Comparison of ENCODE assay signal across 13 cellular contexts in the genomic region with DNA sequence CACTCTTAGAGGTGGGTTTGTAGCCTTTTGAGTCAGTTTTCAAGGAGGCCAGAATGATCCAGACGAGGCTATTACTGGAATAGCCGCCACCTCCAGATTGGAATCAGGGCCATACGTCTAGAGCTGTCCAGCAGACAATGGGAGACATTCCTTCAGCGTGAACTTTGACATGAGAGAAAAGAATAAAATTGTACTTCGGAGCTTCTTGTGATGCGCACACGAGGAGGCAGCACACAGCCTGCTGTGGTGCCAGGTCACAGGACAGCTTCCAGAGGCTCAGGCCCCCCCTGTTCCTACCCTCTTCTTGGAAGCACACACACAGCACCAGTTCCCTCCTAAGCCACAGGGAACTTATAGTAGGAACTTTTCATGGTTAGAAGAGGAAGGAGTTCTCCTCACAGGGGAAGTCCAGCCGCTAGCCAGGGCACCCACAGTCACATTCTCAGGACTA.
A peak's percentile ranks its signal among the peaks of the same experiment; 100 is the strongest.
DNase-seq lines count a peak whose midpoint lies in the region; ATAC-seq and TF ChIP-seq lines count a peak whose summit lies in the region.
"Had no signal": no experiment of that assay in that cellular context is flagged by ENCODE, and none has a peak within 500 bp of the region (broad histone marks: within the 10 kb centered on the region; RNA-seq: fewer than 3 reads in every experiment).

No MANE protein-coding gene starts in this region.

- H3K27me3 Mint-ChIP-seq in CD14-positive monocyte (ENCODE audit: low read depth in 3 of 3): no peaks in the 10 kb centered on the region
- H3K27me3 Mint-ChIP-seq in activated CD4-positive, alpha-beta T cell treated with anti-CD3 and anti-CD28 coated beads, Interleukin-2, amount 10 ng/mL, durations not matched to agents 7 days and 5 days: no peaks in the 10 kb centered on the region
- H3K27me3 Mint-ChIP-seq: naive B cell; stimulated activated naive B cell treated with anti-CD40 and anti-IgM and Interleukin-4, amounts not matched to agents 10 μg/mL and 1 μg/mL and 100 μg/mL, for 72 hours had no signal

- in situ Hi-C loops in brain microvascular endothelial cell (cut with HindIII; ENCODE audit: low pct_ligation_motif_present, low sequenced_read_pairs): no loop called here

- H3K27ac Mint-ChIP-seq in CD14-positive monocyte: peak overlapping the region; percentile 74 to 90 (median 83)
- H3K27ac Mint-ChIP-seq in activated CD4-positive, alpha-beta T cell treated with anti-CD3 and anti-CD28 coated beads, Interleukin-2, amount 10 ng/mL, durations not matched to agents 7 days and 5 days: no peak overlapping the region
- H3K27ac Mint-ChIP-seq: naive B cell; stimulated activated naive B cell treated with anti-CD40 and anti-IgM and Interleukin-4, amounts not matched to agents 10 μg/mL and 1 μg/mL and 100 μg/mL, for 72 hours had no signal

- peaks cover 50% of the 10 kb centered on the region for H3K4me1 Mint-ChIP-seq in CD14-positive monocyte
- H3K4me1 Mint-ChIP-seq in activated CD4-positive, alpha-beta T cell treated with anti-CD3 and anti-CD28 coated beads, Interleukin-2, amount 10 ng/mL, durations not matched to agents 7 days and 5 days: peaks cover 1% of the 10 kb centered on the region
- H3K4me1 Mint-ChIP-seq: naive B cell; stimulated activated naive B cell treated with anti-CD40 and anti-IgM and Interleukin-4, amounts not matched to agents 10 μg/mL and 1 μg/mL and 100 μg/mL, for 72 hours had no signal

- peaks cover 9 to 20% of the 10 kb centered on the region in 2 donors for H3K36me3 Mint-ChIP-seq in CD14-positive monocyte
- H3K36me3 Mint-ChIP-seq in activated CD4-positive, alpha-beta T cell treated with anti-CD3 and anti-CD28 coated beads, Interleukin-2, amount 10 ng/mL, durations not matched to agents 7 days and 5 days (ENCODE audit: low read depth): peaks cover 9% of the 10 kb centered on the region

- peaks cover 8% of the 10 kb centered on the region for H3K36me3 ChIP-seq in brain microvascular endothelial cell (replicated peaks)

- DNase-seq in CD14-positive monocyte (ENCODE audit: low spot score) (no peak), brain microvascular endothelial cell (peak; percentile 25), iPS-NIHi11 (ENCODE audit: low spot score) (peak; percentile 15), renal cortical epithelial cell (ENCODE audit: low read depth) (peak; percentile 33), SHP77 (lab: John Stamatoyannopoulos, UW) (no peak), NCI-H2171 treated with DMSO at 0.1 percent for 48 hours (lab: John Stamatoyannopoulos, UW) (no peak)
- no peak for DNase-seq in activated CD4-positive, alpha-beta T cell treated with anti-CD3 and anti-CD28 coated beads, Interleukin-2, amount 10 ng/mL, durations not matched to agents 7 days and 5 days
- DNase-seq: activated CD4-positive, alpha-beta T cell treated with anti-CD3 and anti-CD28 coated beads for 4 hours; head of caudate nucleus; naive B cell; NCI-H1436; stimulated activated naive B cell treated with anti-CD40 and anti-IgM and Interleukin-4, amounts not matched to agents 10 μg/mL and 1 μg/mL and 100 μg/mL, for 72 hours had no signal

- ATAC-seq in GM21528 (IDR thresholded peaks at IDR 0.05; ENCODE audit: low FRiP score, unreplicated experiment): no peak
- ATAC-seq: stimulated activated naive B cell treated with anti-CD40 and anti-IgM and Interleukin-4, amounts not matched to agents 10 μg/mL and 1 μg/mL and 100 μg/mL, for 72 hours had no signal

- H3K4me3 ChIP-seq in brain microvascular endothelial cell (ENCODE audit: low read depth, low read length): no peak overlapping the region

- peaks cover 1 to 7% (median 3%) of the 10 kb centered on the region in 7 donors for H3K9me3 Mint-ChIP-seq in CD14-positive monocyte
- H3K9me3 Mint-ChIP-seq in activated CD4-positive, alpha-beta T cell treated with anti-CD3 and anti-CD28 coated beads, Interleukin-2, amount 10 ng/mL, durations not matched to agents 7 days and 5 days: peaks cover 4% of the 10 kb centered on the region

- TF ChIP-seq CTCF in CD14-positive monocyte (IDR thresholded peaks at IDR 0.05): no peak
- TF ChIP-seq CTCF in brain microvascular endothelial cell (IDR thresholded peaks at IDR 0.05; ENCODE audit: low read depth, low read length, missing control alignments): no peak

- no peak overlapping the region for H3K27ac ChIP-seq in brain microvascular endothelial cell

- H3K27me3 ChIP-seq in brain microvascular endothelial cell (replicated peaks): no peaks in the 10 kb centered on the region

- no peak overlapping the region for H3K4me3 Mint-ChIP-seq in CD14-positive monocyte
- H3K4me3 Mint-ChIP-seq in activated CD4-positive, alpha-beta T cell treated with anti-CD3 and anti-CD28 coated beads, Interleukin-2, amount 10 ng/mL, durations not matched to agents 7 days and 5 days: no peak overlapping the region
- H3K4me3 Mint-ChIP-seq: stimulated activated naive B cell treated with anti-CD40 and anti-IgM and Interleukin-4, amounts not matched to agents 10 μg/mL and 1 μg/mL and 100 μg/mL, for 72 hours had no signal

- POLR2A ChIA-PET in activated CD4-positive, alpha-beta T cell treated with anti-CD3 and anti-CD28 coated beads, Interleukin-2, amount 10 ng/mL, durations not matched to agents 7 days and 5 days (lab: Charles Lee): no interaction called here

- intact Hi-C loops in CD14-positive monocyte (cut with micrococcal nuclease): no loop called here

- CTCF ChIA-PET in activated CD4-positive, alpha-beta T cell treated with anti-CD3 and anti-CD28 coated beads, Interleukin-2, amount 10 ng/mL, durations not matched to agents 7 days and 5 days (lab: Charles Lee): interaction anchor here (1.1 kb wide), 1 partner anchor 9 kb away, joined by 3 read pairs; no protein-coding TSS in a partner anchor

Comparison
In these comparisons a context has a peak if more than half of its experiments do, and no peak if none do; other contexts are left out.
1. DNase-seq: peak in brain microvascular endothelial cell (single experiment), iPS-NIHi11 (single experiment) and renal cortical epithelial cell (single experiment); none in CD14-positive monocyte (single experiment), SHP77 (0 of 2), NCI-H2171 treated with DMSO at 0.1 percent for 48 hours (single experiment) and activated CD4-positive, alpha-beta T cell treated with anti-CD3 and anti-CD28 coated beads, Interleukin-2, amount 10 ng/mL, durations not matched to agents 7 days and 5 days (single experiment).